ENCODE assay signal across 10 cellular contexts in genomic region chr7:112523871-112524270, GRCh38. TPM values are rescaled to one million over a fixed set of nuclear protein-coding genes. Genes with fewer than 3 reads are reported as not detected.
"Had no signal": no experiment of that assay in that cellular context is flagged by ENCODE, and none has a peak within 500 bp of the region (broad histone marks: within the 10 kb centered on the region; RNA-seq: fewer than 3 reads in every experiment).

No MANE protein-coding gene starts in this region.

- DNase-seq: GM23248, GOT3, HFFc6, KBM-7 had no signal

- H3K4me1 ChIP-seq: HAP-1 had no signal

- H3K9ac ChIP-seq: GM23248, KMS-11 had no signal

- H3K4me1 Mint-ChIP-seq: IgD-negative memory B cell had no signal

- H3K9me3 ChIP-seq: HAP-1 had no signal

- H2AFZ ChIP-seq: GM23248 had no signal

- ATAC-seq: HCT116, HepG2 had no signal

- FAIRE-seq: H54, HepG2 had no signal

- H3K27ac Mint-ChIP-seq: HFFc6, IgD-negative memory B cell had no signal

- H3K4me2 ChIP-seq: KMS-11 had no signal

- H3K36me3 ChIP-seq: HAP-1 had no signal

- H3K4me3 ChIP-seq: GM23248, HAP-1 had no signal

- H3K4me3 Mint-ChIP-seq: HFFc6, IgD-negative memory B cell had no signal

- H3K9me3 Mint-ChIP-seq: HFFc6 had no signal

- H3K27ac ChIP-seq: GM23248, KMS-11 had no signal

RNA-seq across cellular contexts. Expression of gene LSMEM1, which starts 43.1 kb away (rescaled TPM):
- total RNA-seq: GM23248 had no signal
